In genomic region chr17:79114455-79115301, GRCh38 we compare ENCODE assay signal across 1 cellular context.
TF ChIP-seq lines count a peak whose summit lies in the region.

No MANE protein-coding gene starts in this region.

TF ChIP-seq in HEK293, 187 proteins besides CTCF, POLR2A, EP300 and RAD21 (continued from another document and continues in another):
- TF ChIP-seq ZNF169 (tag by site-specific recombination; IDR thresholded peaks at IDR 0.05) (no peak), ZNF626 (tag by site-specific recombination; IDR thresholded peaks at IDR 0.05) (no peak), ZNF248 (tag by site-specific recombination; IDR thresholded peaks at IDR 0.05) (no peak), ZNF660 (tag by site-specific recombination; IDR thresholded peaks at IDR 0.05) (no peak), ZNF48 (tag by site-specific recombination; IDR thresholded peaks at IDR 0.05) (no peak), ZNF670 (tag by site-specific recombination; IDR thresholded peaks at IDR 0.05; ENCODE audit: low read depth) (no peak), ZNF513 (tag by site-specific recombination; IDR thresholded peaks at IDR 0.05) (no peak), ZNF692 (tag by site-specific recombination; IDR thresholded peaks at IDR 0.05) (no peak), ZNF121 (tag by site-specific recombination; IDR thresholded peaks at IDR 0.05) (no peak), BCL6B (tag by site-specific recombination; IDR thresholded peaks at IDR 0.05) (no peak), HOXC10 (CRISPR knock-in tag; IDR thresholded peaks at IDR 0.05) (no peak), SALL2 (tag by site-specific recombination; IDR thresholded peaks at IDR 0.05; ENCODE audit: borderline replicate concordance) (no peak), ZNF776 (tag by site-specific recombination; IDR thresholded peaks at IDR 0.05; ENCODE audit: borderline replicate concordance) (no peak), HOXA7 (CRISPR knock-in tag; IDR thresholded peaks at IDR 0.05; ENCODE audit: borderline replicate concordance) (no peak), ZFP69B (tag by site-specific recombination; IDR thresholded peaks at IDR 0.05) (no peak; the same call in 1 of the 2 replicates), ZNF549 (tag by site-specific recombination; IDR thresholded peaks at IDR 0.05) (no peak), ZBTB26 (tag by site-specific recombination; optimal IDR thresholded peaks at IDR 0.05) (no peak), SP7 (tag by site-specific recombination; IDR thresholded peaks at IDR 0.05) (peak; percentile 81), GLIS2 (tag by site-specific recombination; IDR thresholded peaks at IDR 0.05) (peak; percentile 98), ZNF571 (tag by site-specific recombination; IDR thresholded peaks at IDR 0.05) (no peak), ZFP3 (tag by site-specific recombination; IDR thresholded peaks at IDR 0.05; ENCODE audit: low read depth) (no peak), ZNF302 (tag by site-specific recombination; IDR thresholded peaks at IDR 0.05; ENCODE audit: low read depth) (no peak), KLF9 (tag by site-specific recombination; IDR thresholded peaks at IDR 0.05; ENCODE audit: low read depth) (no peak), ZNF654 (tag by site-specific recombination; IDR thresholded peaks at IDR 0.05; ENCODE audit: low read depth) (no peak), MZF1 (tag by site-specific recombination; IDR thresholded peaks at IDR 0.05; ENCODE audit: borderline replicate concordance) (no peak), INSM2 (tag by site-specific recombination; IDR thresholded peaks at IDR 0.05) (no peak), PRDM1 (tag by site-specific recombination; IDR thresholded peaks at IDR 0.05) (no peak), ZNF510 (tag by site-specific recombination; IDR thresholded peaks at IDR 0.05; ENCODE audit: insufficient replicate concordance) (no peak), GLIS1 (tag by site-specific recombination; IDR thresholded peaks at IDR 0.05) (peak; percentile 96), ZNF561 (tag by site-specific recombination; IDR thresholded peaks at IDR 0.05; ENCODE audit: borderline replicate concordance) (no peak), ZSCAN16 (tag by site-specific recombination; IDR thresholded peaks at IDR 0.05) (no peak), ZSCAN23 (tag by site-specific recombination; IDR thresholded peaks at IDR 0.05) (no peak)
- TF ChIP-seq, protein P1, sequence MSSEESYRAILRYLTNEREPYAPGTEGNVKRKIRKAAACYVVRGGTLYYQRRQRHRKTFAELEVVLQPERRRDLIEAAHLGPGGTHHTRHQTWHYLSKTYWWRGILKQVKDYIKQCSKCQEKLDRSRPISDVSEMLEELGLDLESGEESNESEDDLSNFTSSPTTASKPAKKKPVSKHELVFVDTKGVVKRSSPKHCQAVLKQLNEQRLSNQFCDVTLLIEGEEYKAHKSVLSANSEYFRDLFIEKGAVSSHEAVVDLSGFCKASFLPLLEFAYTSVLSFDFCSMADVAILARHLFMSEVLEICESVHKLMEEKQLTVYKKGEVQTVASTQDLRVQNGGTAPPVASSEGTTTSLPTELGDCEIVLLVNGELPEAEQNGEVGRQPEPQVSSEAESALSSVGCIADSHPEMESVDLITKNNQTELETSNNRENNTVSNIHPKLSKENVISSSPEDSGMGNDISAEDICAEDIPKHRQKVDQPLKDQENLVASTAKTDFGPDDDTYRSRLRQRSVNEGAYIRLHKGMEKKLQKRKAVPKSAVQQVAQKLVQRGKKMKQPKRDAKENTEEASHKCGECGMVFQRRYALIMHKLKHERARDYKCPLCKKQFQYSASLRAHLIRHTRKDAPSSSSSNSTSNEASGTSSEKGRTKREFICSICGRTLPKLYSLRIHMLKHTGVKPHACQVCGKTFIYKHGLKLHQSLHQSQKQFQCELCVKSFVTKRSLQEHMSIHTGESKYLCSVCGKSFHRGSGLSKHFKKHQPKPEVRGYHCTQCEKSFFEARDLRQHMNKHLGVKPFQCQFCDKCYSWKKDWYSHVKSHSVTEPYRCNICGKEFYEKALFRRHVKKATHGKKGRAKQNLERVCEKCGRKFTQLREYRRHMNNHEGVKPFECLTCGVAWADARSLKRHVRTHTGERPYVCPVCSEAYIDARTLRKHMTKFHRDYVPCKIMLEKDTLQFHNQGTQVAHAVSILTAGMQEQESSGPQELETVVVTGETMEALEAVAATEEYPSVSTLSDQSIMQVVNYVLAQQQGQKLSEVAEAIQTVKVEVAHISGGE (tag by site-specific recombination; conservative IDR thresholded peaks at IDR 0.05; ENCODE audit: low read depth), result no peak
- TF ChIP-seq, protein P2, sequence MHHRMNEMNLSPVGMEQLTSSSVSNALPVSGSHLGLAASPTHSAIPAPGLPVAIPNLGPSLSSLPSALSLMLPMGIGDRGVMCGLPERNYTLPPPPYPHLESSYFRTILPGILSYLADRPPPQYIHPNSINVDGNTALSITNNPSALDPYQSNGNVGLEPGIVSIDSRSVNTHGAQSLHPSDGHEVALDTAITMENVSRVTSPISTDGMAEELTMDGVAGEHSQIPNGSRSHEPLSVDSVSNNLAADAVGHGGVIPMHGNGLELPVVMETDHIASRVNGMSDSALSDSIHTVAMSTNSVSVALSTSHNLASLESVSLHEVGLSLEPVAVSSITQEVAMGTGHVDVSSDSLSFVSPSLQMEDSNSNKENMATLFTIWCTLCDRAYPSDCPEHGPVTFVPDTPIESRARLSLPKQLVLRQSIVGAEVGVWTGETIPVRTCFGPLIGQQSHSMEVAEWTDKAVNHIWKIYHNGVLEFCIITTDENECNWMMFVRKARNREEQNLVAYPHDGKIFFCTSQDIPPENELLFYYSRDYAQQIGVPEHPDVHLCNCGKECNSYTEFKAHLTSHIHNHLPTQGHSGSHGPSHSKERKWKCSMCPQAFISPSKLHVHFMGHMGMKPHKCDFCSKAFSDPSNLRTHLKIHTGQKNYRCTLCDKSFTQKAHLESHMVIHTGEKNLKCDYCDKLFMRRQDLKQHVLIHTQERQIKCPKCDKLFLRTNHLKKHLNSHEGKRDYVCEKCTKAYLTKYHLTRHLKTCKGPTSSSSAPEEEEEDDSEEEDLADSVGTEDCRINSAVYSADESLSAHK (tag by site-specific recombination; IDR thresholded peaks at IDR 0.05), result no peak
- TF ChIP-seq, protein P3, sequence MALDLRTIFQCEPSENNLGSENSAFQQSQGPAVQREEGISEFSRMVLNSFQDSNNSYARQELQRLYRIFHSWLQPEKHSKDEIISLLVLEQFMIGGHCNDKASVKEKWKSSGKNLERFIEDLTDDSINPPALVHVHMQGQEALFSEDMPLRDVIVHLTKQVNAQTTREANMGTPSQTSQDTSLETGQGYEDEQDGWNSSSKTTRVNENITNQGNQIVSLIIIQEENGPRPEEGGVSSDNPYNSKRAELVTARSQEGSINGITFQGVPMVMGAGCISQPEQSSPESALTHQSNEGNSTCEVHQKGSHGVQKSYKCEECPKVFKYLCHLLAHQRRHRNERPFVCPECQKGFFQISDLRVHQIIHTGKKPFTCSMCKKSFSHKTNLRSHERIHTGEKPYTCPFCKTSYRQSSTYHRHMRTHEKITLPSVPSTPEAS (tag by site-specific recombination; IDR thresholded peaks at IDR 0.05), result no peak
- TF ChIP-seq, protein P4, sequence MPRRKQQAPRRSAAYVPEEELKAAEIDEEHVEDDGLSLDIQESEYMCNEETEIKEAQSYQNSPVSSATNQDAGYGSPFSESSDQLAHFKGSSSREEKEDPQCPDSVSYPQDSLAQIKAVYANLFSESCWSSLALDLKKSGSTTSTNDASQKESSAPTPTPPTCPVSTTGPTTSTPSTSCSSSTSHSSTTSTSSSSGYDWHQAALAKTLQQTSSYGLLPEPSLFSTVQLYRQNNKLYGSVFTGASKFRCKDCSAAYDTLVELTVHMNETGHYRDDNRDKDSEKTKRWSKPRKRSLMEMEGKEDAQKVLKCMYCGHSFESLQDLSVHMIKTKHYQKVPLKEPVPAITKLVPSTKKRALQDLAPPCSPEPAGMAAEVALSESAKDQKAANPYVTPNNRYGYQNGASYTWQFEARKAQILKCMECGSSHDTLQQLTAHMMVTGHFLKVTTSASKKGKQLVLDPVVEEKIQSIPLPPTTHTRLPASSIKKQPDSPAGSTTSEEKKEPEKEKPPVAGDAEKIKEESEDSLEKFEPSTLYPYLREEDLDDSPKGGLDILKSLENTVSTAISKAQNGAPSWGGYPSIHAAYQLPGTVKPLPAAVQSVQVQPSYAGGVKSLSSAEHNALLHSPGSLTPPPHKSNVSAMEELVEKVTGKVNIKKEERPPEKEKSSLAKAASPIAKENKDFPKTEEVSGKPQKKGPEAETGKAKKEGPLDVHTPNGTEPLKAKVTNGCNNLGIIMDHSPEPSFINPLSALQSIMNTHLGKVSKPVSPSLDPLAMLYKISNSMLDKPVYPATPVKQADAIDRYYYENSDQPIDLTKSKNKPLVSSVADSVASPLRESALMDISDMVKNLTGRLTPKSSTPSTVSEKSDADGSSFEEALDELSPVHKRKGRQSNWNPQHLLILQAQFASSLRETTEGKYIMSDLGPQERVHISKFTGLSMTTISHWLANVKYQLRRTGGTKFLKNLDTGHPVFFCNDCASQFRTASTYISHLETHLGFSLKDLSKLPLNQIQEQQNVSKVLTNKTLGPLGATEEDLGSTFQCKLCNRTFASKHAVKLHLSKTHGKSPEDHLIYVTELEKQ (tag by site-specific recombination; IDR thresholded peaks at IDR 0.05; ENCODE audit: borderline replicate concordance), result no peak
- TF ChIP-seq, protein P5, sequence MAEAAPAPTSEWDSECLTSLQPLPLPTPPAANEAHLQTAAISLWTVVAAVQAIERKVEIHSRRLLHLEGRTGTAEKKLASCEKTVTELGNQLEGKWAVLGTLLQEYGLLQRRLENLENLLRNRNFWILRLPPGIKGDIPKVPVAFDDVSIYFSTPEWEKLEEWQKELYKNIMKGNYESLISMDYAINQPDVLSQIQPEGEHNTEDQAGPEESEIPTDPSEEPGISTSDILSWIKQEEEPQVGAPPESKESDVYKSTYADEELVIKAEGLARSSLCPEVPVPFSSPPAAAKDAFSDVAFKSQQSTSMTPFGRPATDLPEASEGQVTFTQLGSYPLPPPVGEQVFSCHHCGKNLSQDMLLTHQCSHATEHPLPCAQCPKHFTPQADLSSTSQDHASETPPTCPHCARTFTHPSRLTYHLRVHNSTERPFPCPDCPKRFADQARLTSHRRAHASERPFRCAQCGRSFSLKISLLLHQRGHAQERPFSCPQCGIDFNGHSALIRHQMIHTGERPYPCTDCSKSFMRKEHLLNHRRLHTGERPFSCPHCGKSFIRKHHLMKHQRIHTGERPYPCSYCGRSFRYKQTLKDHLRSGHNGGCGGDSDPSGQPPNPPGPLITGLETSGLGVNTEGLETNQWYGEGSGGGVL (tag by site-specific recombination; IDR thresholded peaks at IDR 0.05), result peak; percentile 87
- TF ChIP-seq, protein P6, sequence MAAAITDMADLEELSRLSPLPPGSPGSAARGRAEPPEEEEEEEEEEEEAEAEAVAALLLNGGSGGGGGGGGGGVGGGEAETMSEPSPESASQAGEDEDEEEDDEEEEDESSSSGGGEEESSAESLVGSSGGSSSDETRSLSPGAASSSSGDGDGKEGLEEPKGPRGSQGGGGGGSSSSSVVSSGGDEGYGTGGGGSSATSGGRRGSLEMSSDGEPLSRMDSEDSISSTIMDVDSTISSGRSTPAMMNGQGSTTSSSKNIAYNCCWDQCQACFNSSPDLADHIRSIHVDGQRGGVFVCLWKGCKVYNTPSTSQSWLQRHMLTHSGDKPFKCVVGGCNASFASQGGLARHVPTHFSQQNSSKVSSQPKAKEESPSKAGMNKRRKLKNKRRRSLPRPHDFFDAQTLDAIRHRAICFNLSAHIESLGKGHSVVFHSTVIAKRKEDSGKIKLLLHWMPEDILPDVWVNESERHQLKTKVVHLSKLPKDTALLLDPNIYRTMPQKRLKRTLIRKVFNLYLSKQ (tag by site-specific recombination; IDR thresholded peaks at IDR 0.05; ENCODE audit: borderline replicate concordance), result no peak
